In the genomic region with DNA sequence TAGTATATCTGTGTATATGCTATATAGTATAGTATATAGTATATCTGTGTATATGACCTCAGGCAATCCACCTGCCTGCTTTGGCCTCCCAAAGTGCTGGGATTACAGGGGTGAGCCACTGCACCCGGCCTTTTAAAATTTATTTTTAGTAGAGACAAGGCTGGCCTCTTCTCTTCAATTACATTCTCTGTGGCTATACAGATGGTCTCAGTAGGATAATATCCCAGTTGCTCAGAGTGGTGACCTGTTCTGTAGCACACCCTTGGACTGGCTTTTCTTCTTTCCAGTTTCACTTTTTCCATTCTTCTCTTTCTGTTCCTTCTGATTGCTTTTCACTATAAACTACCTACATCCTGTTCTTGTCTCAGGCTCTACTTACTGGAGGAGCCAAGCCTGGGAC, we compare ENCODE assay signal across 1 cellular context.
TF ChIP-seq lines count a peak whose summit lies in the region.

No MANE protein-coding gene starts in this region.

TF ChIP-seq in endothelial cell of umbilical vein, 7 proteins besides CTCF, POLR2A, EP300 and RAD21:
- no peak for TF ChIP-seq FOS (IDR thresholded peaks at IDR 0.05; ENCODE audit: borderline replicate concordance, insufficient read depth, low read length)
- TF ChIP-seq POLR2AphosphoS5 (IDR thresholded peaks at IDR 0.05; ENCODE audit: insufficient read depth, low read depth, low read length) = no peak
- no peak for TF ChIP-seq MYC (IDR thresholded peaks at IDR 0.05; ENCODE audit: low read depth, low read length)
- TF ChIP-seq JUN (IDR thresholded peaks at IDR 0.05; ENCODE audit: borderline replicate concordance, insufficient read depth, insufficient read length, low read depth) = no peak
- no peak for TF ChIP-seq MAX (IDR thresholded peaks at IDR 0.05; ENCODE audit: insufficient read depth, insufficient read length)
- no peak for TF ChIP-seq EZH2 (IDR thresholded peaks at IDR 0.05; ENCODE audit: borderline replicate concordance, low read depth, low read length, severe bottlenecking)
- no peak for TF ChIP-seq GATA2 (IDR thresholded peaks at IDR 0.05; ENCODE audit: insufficient read depth, insufficient read length, low read depth, low read length)
TF ChIP-seq in endothelial cell of umbilical vein: peak in this region for 0.
